ENCODE assay signal across 13 cellular contexts in genomic region chr1:66575739-66576138, GRCh38. TPM values are rescaled to one million over a fixed set of nuclear protein-coding genes. Genes with fewer than 3 reads are reported as not detected.
A peak's percentile ranks its signal among the peaks of the same experiment; 100 is the strongest.
DNase-seq lines count a peak whose midpoint lies in the region; ATAC-seq, FAIRE-seq and TF ChIP-seq lines count a peak whose summit lies in the region.
"Had no signal": no experiment of that assay in that cellular context is flagged by ENCODE, and none has a peak within 500 bp of the region (broad histone marks: within the 10 kb centered on the region; RNA-seq: fewer than 3 reads in every experiment).

No MANE protein-coding gene starts in this region.

- H3K27ac Mint-ChIP-seq in osteocyte (ENCODE audit: unreplicated experiment) = peak overlapping the region; percentile 77
- H3K27ac Mint-ChIP-seq: activated T-helper 2 cell treated with anti-CD3 and anti-CD28 coated beads, Interferon-gamma antibody, Interleukin-2, Interleukin-4, amounts not matched to agents 10 μg/mL and 5 μg/mL and 100 μg/mL, durations not matched to agents 14 hours and 24 hours and 36 hours; memory B cell had no signal

- no peak for TF ChIP-seq POLR2A in H54 (IDR thresholded peaks at IDR 0.05; ENCODE audit: low read depth, low read length)

- H3K27me3 Mint-ChIP-seq in osteocyte (ENCODE audit: unreplicated experiment) = no peaks in the 10 kb centered on the region

- peaks cover 10% of the 10 kb centered on the region for H3K9me3 Mint-ChIP-seq in osteocyte (ENCODE audit: unreplicated experiment)
- H3K9me3 Mint-ChIP-seq: activated T-helper 2 cell treated with anti-CD3 and anti-CD28 coated beads, Interferon-gamma antibody, Interleukin-2, Interleukin-4, amounts not matched to agents 10 μg/mL and 5 μg/mL and 100 μg/mL, durations not matched to agents 14 hours and 24 hours and 36 hours; memory B cell had no signal

- H3K27ac ChIP-seq in PC-9 = no peak overlapping the region
- H3K27ac ChIP-seq: SK-N-MC, suprapubic skin had no signal

- no peaks in the 10 kb centered on the region for H3K9me3 ChIP-seq in PC-9 (ENCODE audit: insufficient read depth, low read depth)
- H3K9me3 ChIP-seq: suprapubic skin had no signal

- peaks cover 16% of the 10 kb centered on the region for H3K4me1 ChIP-seq in PC-9 (replicated peaks; ENCODE audit: insufficient read depth)

- H3K79me2 ChIP-seq in PC-9 (ENCODE audit: low read depth) = no peaks in the 10 kb centered on the region

- peaks cover 4% of the 10 kb centered on the region; the same call in 1 of the 2 replicates for H3F3A ChIP-seq in PC-9 (ENCODE audit: insufficient read depth, low read depth)

- no peak overlapping the region for H3K4me3 Mint-ChIP-seq in osteocyte (ENCODE audit: unreplicated experiment)
- H3K4me3 Mint-ChIP-seq: memory B cell had no signal

- intact Hi-C loops in PC-9 (cut with micrococcal nuclease; ENCODE audit: unreplicated experiment) = no loop called here

- no TSS peak for BruUV-seq in PC-9 (replicated peaks; lab: Mats Ljungman, UMichigan)

- DNase-seq in NCI-H82 (lab: John Stamatoyannopoulos, UW) (peak; percentile 30), NCI-H82 treated with DMSO at 0.1 percent for 48 hours (lab: John Stamatoyannopoulos, UW; ENCODE audit: unreplicated experiment) (no peak), NCI-H345 (lab: John Stamatoyannopoulos, UW) (peak; percentile 87), dedifferentiated amniotic fluid mesenchymal stem cell (ENCODE audit: extremely low spot score) (peak; percentile 60), osteocyte (ENCODE audit: extremely low spot score, unreplicated experiment) (no peak), PC-9 (no peak), H54 (ENCODE audit: insufficient read length, low spot score) (no peak)
- DNase-seq: NCI-H2227 treated with DMSO at 0.1 percent for 48 hours had no signal

- H3K4me1 Mint-ChIP-seq in osteocyte (ENCODE audit: unreplicated experiment) = peaks cover 67% of the 10 kb centered on the region
- H3K4me1 Mint-ChIP-seq: memory B cell had no signal

- no peak overlapping the region for H3K4me2 ChIP-seq in PC-9

- no peak overlapping the region for H3K4me3 ChIP-seq in PC-9
- H3K4me3 ChIP-seq: SK-N-MC, suprapubic skin had no signal

- H4K20me1 ChIP-seq in PC-9 (ENCODE audit: insufficient read depth) = no peaks in the 10 kb centered on the region

- CTCF ChIA-PET in PC-9 (lab: Charles Lee) = no interaction called here

- peaks cover 15% of the 10 kb centered on the region for H3K36me3 Mint-ChIP-seq in osteocyte (ENCODE audit: unreplicated experiment)
- H3K36me3 Mint-ChIP-seq: memory B cell had no signal

- no peak for TF ChIP-seq CTCF in osteocyte (IDR thresholded peaks at IDR 0.05)
- TF ChIP-seq CTCF in PC-9 (conservative IDR thresholded peaks at IDR 0.05) = no peak

- POLR2A ChIA-PET in PC-9 (lab: Charles Lee; ENCODE audit: unreplicated experiment) = no interaction called here

- no peak for ATAC-seq in GM21447 (IDR thresholded peaks at IDR 0.05; ENCODE audit: unreplicated experiment)

- H3K9me2 ChIP-seq in PC-9 (ENCODE audit: insufficient read depth) = no peaks in the 10 kb centered on the region

- no peaks in the 10 kb centered on the region for H3K36me3 ChIP-seq in PC-9 (ENCODE audit: low read depth)
- H3K36me3 ChIP-seq: suprapubic skin had no signal

- no peak for FAIRE-seq in H54 (lab: Jason Lieb, UNC)

- no peaks in the 10 kb centered on the region for H3K27me3 ChIP-seq in PC-9 (ENCODE audit: insufficient read depth, low read depth)
- H3K27me3 ChIP-seq: suprapubic skin had no signal

- no peak overlapping the region for H2AFZ ChIP-seq in PC-9

RNA-seq across cellular contexts. Expression of gene SGIP1, which starts 41.8 kb away (rescaled TPM):
- 118 and 123 TPM in 2 replicates for total RNA-seq in osteocyte
- total RNA-seq in PC-9 (2021) = not detected in 2 replicates
- total RNA-seq: activated T-helper 2 cell treated with anti-CD3 and anti-CD28 coated beads, Interferon-gamma antibody, Interleukin-2, Interleukin-4, amounts not matched to agents 10 μg/mL and 5 μg/mL and 100 μg/mL, durations not matched to agents 14 hours and 24 hours and 36 hours had no signal

Comparison
In these comparisons a context has a peak if more than half of its experiments do, and no peak if none do; other contexts are left out.
1. DNase-seq: peak in NCI-H82 (single experiment), NCI-H345 (single experiment) and dedifferentiated amniotic fluid mesenchymal stem cell (single experiment); none in NCI-H82 treated with DMSO at 0.1 percent for 48 hours (single experiment), osteocyte (single experiment), PC-9 (0 of 2) and H54 (single experiment).
2. RNA of gene SGIP1, which starts 41.8 kb away (total RNA-seq): 118 to 123 TPM in osteocyte; not detected in PC-9; every median in the first group is over 100 times any median in the second.